Comparison of ENCODE assay signal across 23 cellular contexts in the genomic region with DNA sequence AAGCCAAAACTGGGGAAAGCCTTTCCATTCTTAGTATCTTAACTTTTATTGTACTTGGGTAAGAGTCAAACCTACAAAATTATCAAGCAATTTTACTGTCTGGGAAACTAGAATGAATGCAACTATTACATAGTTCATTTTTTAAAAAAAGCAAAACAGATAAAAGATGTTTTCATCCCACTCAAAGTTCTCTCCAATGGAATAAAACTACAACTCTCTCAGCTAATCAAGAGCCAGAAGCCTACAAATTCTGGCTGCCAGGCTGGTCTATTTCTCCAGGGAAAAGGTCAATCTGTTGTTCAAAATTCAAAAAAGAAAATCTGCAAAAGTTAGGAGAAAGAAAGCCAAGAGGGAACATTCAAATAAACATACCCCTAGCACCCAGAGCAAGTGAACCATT. TPM values are rescaled to one million over a fixed set of nuclear protein-coding genes. Genes with fewer than 3 reads are reported as not detected.
DNase-seq lines count a peak whose midpoint lies in the region; ATAC-seq and TF ChIP-seq lines count a peak whose summit lies in the region.
"Had no signal": no experiment of that assay in that cellular context is flagged by ENCODE, and none has a peak within 500 bp of the region (broad histone marks: within the 10 kb centered on the region; RNA-seq: fewer than 3 reads in every experiment).

No MANE protein-coding gene starts in this region.

- intact Hi-C loops in Right ventricle myocardium superior (cut with DNase I) (no loop called here), aorta (cut with DNase I) (no loop called here), right lobe of liver (cut with DNase I) (no loop called here), spleen (cut with DNase I; ENCODE audit: low total_unique reads) (no loop called here)

- H3K79me2 ChIP-seq in osteoblast (ENCODE audit: insufficient read depth, low read length), result no peaks in the 10 kb centered on the region

- no peak overlapping the region for H2AFZ ChIP-seq in osteoblast (ENCODE audit: low read length)

- H3K27me3 ChIP-seq in right atrium auricular region, result no peaks in the 10 kb centered on the region
- H3K27me3 ChIP-seq in osteoblast (ENCODE audit: insufficient read depth, low read length), result no peaks in the 10 kb centered on the region
- no peaks in the 10 kb centered on the region for H3K27me3 ChIP-seq in aorta (ENCODE audit: control insufficient read depth in 1 of 2, insufficient read depth in 2 of 2, low read length in 1 of 2)
- H3K27me3 ChIP-seq in right lobe of liver, result no peaks in the 10 kb centered on the region
- no peaks in the 10 kb centered on the region for H3K27me3 ChIP-seq in spleen (replicated peaks in 1 of 7)
- H3K27me3 ChIP-seq: MG63 had no signal

- no peak for DNase-seq in Right ventricle myocardium superior
- DNase-seq in right atrium auricular region (ENCODE audit: low spot score), result no peak
- DNase-seq in globus pallidus (ENCODE audit: low spot score), result peak; percentile 18
- DNase-seq in osteoblast (ENCODE audit: insufficient read length, low spot score, missing footprints), result no peak
- no peak for DNase-seq in aorta
- DNase-seq in right lobe of liver, result no peak
- no peak for DNase-seq in spleen
- DNase-seq in NCI-H1105 treated with DMSO at 0.1 percent for 48 hours (lab: John Stamatoyannopoulos, UW), result no peak
- DNase-seq: 8988T; AML-193; C1 segment of cervical spinal cord; CD8-positive, alpha-beta T cell; DND-41; H7; HFFc6; MG63; NCI-H1048; NCI-H1436; NCI-H187 treated with DMSO at 0.1 percent for 48 hours; NCI-H2227 treated with DMSO at 0.1 percent for 48 hours; NCI-H510A treated with DMSO at 0.1 percent for 48 hours; NCI-H774 had no signal

- peaks cover 2% of the 10 kb centered on the region for H4K20me1 ChIP-seq in osteoblast (ENCODE audit: insufficient read depth, low read length)

- TF ChIP-seq CTCF in right atrium auricular region (IDR thresholded peaks at IDR 0.05) (no peak), osteoblast (IDR thresholded peaks at IDR 0.05; ENCODE audit: extremely low read depth, low read depth, low read length) (no peak), right lobe of liver (IDR thresholded peaks at IDR 0.05) (no peak), spleen (IDR thresholded peaks at IDR 0.05 in 8 of 11, conservative IDR thresholded peaks at IDR 0.05 in 3 of 11) (no peak)

- H3K4me3 ChIP-seq in right atrium auricular region (no peak overlapping the region), osteoblast (ENCODE audit: insufficient read depth, low read length) (no peak overlapping the region), aorta (ENCODE audit: low read length in 2 of 2) (no peak overlapping the region), right lobe of liver (no peak overlapping the region), spleen (no peak overlapping the region)
- H3K4me3 ChIP-seq: MG63 had no signal

- H3K36me3 ChIP-seq in right atrium auricular region, result no peaks in the 10 kb centered on the region
- peaks cover 86% of the 10 kb centered on the region for H3K36me3 ChIP-seq in osteoblast (ENCODE audit: insufficient read depth, low read length)
- peaks cover 0 to 5% of the 10 kb centered on the region in 2 donors for H3K36me3 ChIP-seq in aorta (ENCODE audit: control insufficient read depth in 1 of 2, insufficient read depth in 2 of 2, low read length in 1 of 2)
- H3K36me3 ChIP-seq in right lobe of liver, result no peaks in the 10 kb centered on the region
- no peaks in the 10 kb centered on the region for H3K36me3 ChIP-seq in spleen

- no peak for TF ChIP-seq POLR2A in right lobe of liver (IDR thresholded peaks at IDR 0.05)
- TF ChIP-seq POLR2A in spleen (IDR thresholded peaks at IDR 0.05), result no peak

- ATAC-seq in Right ventricle myocardium superior (ENCODE audit: poor library complexity), result peak; percentile 55
- peak; percentile 46 for ATAC-seq in aorta (ENCODE audit: low FRiP score)
- ATAC-seq in right lobe of liver, result no peak
- ATAC-seq: CD8-positive, alpha-beta T cell; Panc1 had no signal

- no peak overlapping the region for H3K27ac ChIP-seq in right atrium auricular region
- peak overlapping the region; percentile 50 for H3K27ac ChIP-seq in osteoblast (ENCODE audit: low read depth, low read length)
- H3K27ac ChIP-seq in aorta (ENCODE audit: low read depth in 1 of 2, low read length in 2 of 2), result no peak overlapping the region
- H3K27ac ChIP-seq in right lobe of liver, result no peak overlapping the region
- H3K27ac ChIP-seq in spleen, result no peak overlapping the region

- no peak overlapping the region for H3K4me2 ChIP-seq in osteoblast (ENCODE audit: insufficient read depth, low read length)

- H3K4me1 ChIP-seq in right atrium auricular region, result no peaks in the 10 kb centered on the region
- peaks cover 36% of the 10 kb centered on the region for H3K4me1 ChIP-seq in osteoblast (ENCODE audit: insufficient read depth, low read length)
- no peaks in the 10 kb centered on the region for H3K4me1 ChIP-seq in aorta (ENCODE audit: control insufficient read depth in 1 of 2, insufficient read depth in 2 of 2, low read length in 2 of 2)
- H3K4me1 ChIP-seq in right lobe of liver, result no peaks in the 10 kb centered on the region
- H3K4me1 ChIP-seq in spleen, result no peaks in the 10 kb centered on the region

- no peaks in the 10 kb centered on the region for H3K9me3 ChIP-seq in right atrium auricular region
- H3K9me3 ChIP-seq in osteoblast (ENCODE audit: low read depth, low read length), result no peaks in the 10 kb centered on the region
- H3K9me3 ChIP-seq in aorta (ENCODE audit: control insufficient read depth, low read length), result no peaks in the 10 kb centered on the region
- H3K9me3 ChIP-seq in right lobe of liver, result no peaks in the 10 kb centered on the region
- no peaks in the 10 kb centered on the region for H3K9me3 ChIP-seq in spleen
- H3K9me3 ChIP-seq: MG63 had no signal

RNA-seq across cellular contexts. Expression of a gene that starts 56.2 kb away (rescaled TPM):
- total RNA-seq in Right ventricle myocardium superior (10.7 TPM), right atrium auricular region (10 to 100 TPM; 28.6 to 29.7 TPM), osteoblast (1,393 and 1,591 TPM in 2 replicates), aorta (100 to 1,000 TPM; 150 to 214 TPM), right lobe of liver (1 to 10 TPM; 1.1 to 4.4 (median 3.0) TPM), spleen (10 to 100 TPM; 20.4 to 32.6 (median 23.7) TPM)
- polyA plus RNA-seq in aorta (10 to 100 TPM; 11.8 to 43.5 TPM), spleen (1 to 10 TPM; 2.5 to 7.1 (median 4.6) TPM)
- total RNA-seq: CD8-positive, alpha-beta T cell had no signal

Comparison
In these comparisons a context has a peak if more than half of its experiments do, and no peak if none do; other contexts are left out.
1. ATAC-seq: peak in Right ventricle myocardium superior (single experiment) and aorta (single experiment); none in right lobe of liver (0 of 4).
2. RNA of a gene that starts 56.2 kb away (total RNA-seq): 1,393 to 1,591 TPM in osteoblast and 150 to 214 TPM in aorta; 28.6 to 29.7 TPM in right atrium auricular region, 20.4 to 32.6 TPM in spleen, 10.7 TPM in Right ventricle myocardium superior (single experiment) and 1.1 to 4.4 TPM in right lobe of liver; every median in the first group is over 4 times any median in the second.